Comparison of ENCODE assay signal across 8 cellular contexts in the genomic region with DNA sequence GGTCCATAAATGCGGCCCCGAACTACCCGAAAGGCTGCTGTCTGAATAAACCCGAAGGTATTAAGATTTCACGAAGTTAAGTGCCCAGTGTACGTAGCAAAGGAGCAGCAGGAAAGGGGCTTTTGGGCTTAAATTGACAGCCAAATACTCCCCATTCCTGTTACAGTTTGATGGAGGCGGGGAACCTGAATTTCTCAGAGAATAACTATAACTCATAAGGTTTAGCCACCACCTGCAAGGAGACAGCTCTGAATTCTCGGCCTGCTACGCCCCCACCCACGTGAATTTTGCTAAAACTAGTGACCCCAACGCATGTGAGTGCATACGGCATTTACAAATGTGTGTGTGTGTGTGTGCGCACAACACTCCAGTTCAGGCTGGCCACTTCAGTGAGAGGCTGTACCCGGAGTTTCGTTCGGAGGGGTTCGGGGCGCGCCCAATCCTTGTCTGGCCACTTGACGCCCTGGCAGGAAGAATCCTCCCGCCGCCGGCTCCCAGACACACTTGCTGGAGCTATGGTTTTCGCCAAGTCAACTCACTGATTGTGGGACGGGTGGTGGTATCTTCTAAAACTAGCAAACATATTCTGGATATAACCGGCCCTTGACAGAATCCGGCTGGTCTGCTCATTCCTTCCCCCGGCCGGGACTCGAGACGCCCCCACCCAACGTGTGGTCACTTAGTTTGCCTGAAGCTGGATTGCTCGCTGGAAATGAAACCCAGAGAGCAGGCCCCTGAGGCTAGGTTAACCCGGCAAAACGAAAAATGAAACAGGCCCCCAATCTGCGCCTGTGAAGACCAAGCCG. TPM values are rescaled to one million over a fixed set of nuclear protein-coding genes. Genes with fewer than 3 reads are reported as not detected.
DNase-seq lines count a peak whose midpoint lies in the region; TF ChIP-seq lines count a peak whose summit lies in the region.

No MANE protein-coding gene starts in this region.

- H3K4me3 ChIP-seq in HUES6 (ENCODE audit: low read depth, low read length) = peak overlapping the region; percentile 54
- peak overlapping the region; percentile 87 for H3K4me3 ChIP-seq in effector memory CD4-positive, alpha-beta T cell (ENCODE audit: insufficient read depth, low read depth, low read length, poor library complexity, severe bottlenecking)

- no peak overlapping the region for H3K27ac Mint-ChIP-seq in CD14-positive monocyte
- H3K27ac Mint-ChIP-seq in nephron = no peak overlapping the region

- H3K27me3 Mint-ChIP-seq in CD14-positive monocyte (ENCODE audit: low read depth in 3 of 3) (peaks cover 27 to 40% (median 31%) of the 10 kb centered on the region in 3 donors), nephron (ENCODE audit: low read depth) (peaks cover 100% of the 10 kb centered on the region)

- H3K9me3 Mint-ChIP-seq in CD14-positive monocyte = peaks cover 0 to 10% (median 4%) of the 10 kb centered on the region in 7 donors
- no peaks in the 10 kb centered on the region for H3K9me3 Mint-ChIP-seq in nephron

- H3K4me1 ChIP-seq in HUES6 (ENCODE audit: control insufficient read depth, insufficient read depth, low read length) = peaks cover 40% of the 10 kb centered on the region
- H3K4me1 ChIP-seq in effector memory CD4-positive, alpha-beta T cell (ENCODE audit: control insufficient read depth, insufficient read depth, low read length, poor library complexity, severe bottlenecking) = peaks cover 18% of the 10 kb centered on the region

- H3K4me3 Mint-ChIP-seq in CD14-positive monocyte (peak overlapping the region; percentile 95 to 98), nephron (peak overlapping the region; percentile 68 to 82 (median 78))

- no peak overlapping the region for H3K27ac ChIP-seq in HUES6 (ENCODE audit: low read depth, low read length)
- H3K27ac ChIP-seq in effector memory CD4-positive, alpha-beta T cell (ENCODE audit: insufficient read depth, low read length, poor library complexity, severe bottlenecking) = no peak overlapping the region

- intact Hi-C loops in CD14-positive monocyte (cut with micrococcal nuclease) = loop anchor here in 1 of 2 donors (10.0 kb wide), 1 partner anchor 177 kb away; no protein-coding TSS in a partner anchor

- TF ChIP-seq CTCF in CD14-positive monocyte (IDR thresholded peaks at IDR 0.05) (no peak), nephron (IDR thresholded peaks at IDR 0.05; ENCODE audit: unreplicated experiment in 3 of 3) (no peak)

- H3K4me1 Mint-ChIP-seq in CD14-positive monocyte = peaks cover 33% of the 10 kb centered on the region
- H3K4me1 Mint-ChIP-seq in nephron = peaks cover 49% of the 10 kb centered on the region

- peaks cover 4 to 16% of the 10 kb centered on the region in 2 donors for H3K36me3 Mint-ChIP-seq in CD14-positive monocyte
- no peaks in the 10 kb centered on the region for H3K36me3 Mint-ChIP-seq in nephron (ENCODE audit: low read depth)

- no peaks in the 10 kb centered on the region for H3K36me3 ChIP-seq in HUES6 (ENCODE audit: control insufficient read depth, insufficient read depth, low read length)
- H3K36me3 ChIP-seq in effector memory CD4-positive, alpha-beta T cell (ENCODE audit: control insufficient read depth, insufficient read depth, low read length) = no peaks in the 10 kb centered on the region

- peaks cover 100% of the 10 kb centered on the region for H3K27me3 ChIP-seq in HUES6 (ENCODE audit: control insufficient read depth, insufficient read depth, low read length)
- H3K27me3 ChIP-seq in effector memory CD4-positive, alpha-beta T cell (replicated peaks; ENCODE audit: control insufficient read depth, insufficient read depth, low read length, poor library complexity, severe bottlenecking) = no peaks in the 10 kb centered on the region

- no peak overlapping the region for H3K9ac ChIP-seq in HUES6 (ENCODE audit: low read length)

- no peaks in the 10 kb centered on the region for H3K9me3 ChIP-seq in HUES6 (ENCODE audit: control insufficient read depth, insufficient read depth, low read depth, low read length)
- no peaks in the 10 kb centered on the region for H3K9me3 ChIP-seq in effector memory CD4-positive, alpha-beta T cell (ENCODE audit: control insufficient read depth, low read length)

- DNase-seq in CD14-positive monocyte (ENCODE audit: low spot score) (no peak), A172 (ENCODE audit: low spot score) (no peak), HUDEP-2 (lab: John Stamatoyannopoulos, UW; ENCODE audit: unreplicated experiment in 76 of 76) (no peak), cerebellar cortex (ENCODE audit: low spot score) (no peak), erythroblast (lab: John Stamatoyannopoulos, UW) (no peak)
- no peak for DNase-seq in effector memory CD4-positive, alpha-beta T cell

- no peak for TF ChIP-seq POLR2A in erythroblast (IDR thresholded peaks at IDR 0.05; ENCODE audit: low read length)

RNA-seq across cellular contexts. Expression of a gene that starts 4.9 kb away (rescaled TPM):
- polyA plus RNA-seq in CD14-positive monocyte = not detected
- total RNA-seq in A172 (2014; rRNA removed; shearing (Covaris generic)) = 0.38 and 0.60 TPM in 2 replicates
